Comparison of ENCODE assay signal across 22 cellular contexts in genomic region chr7:94962661-94963060, GRCh38. TPM values are rescaled to one million over a fixed set of nuclear protein-coding genes. Genes with fewer than 3 reads are reported as not detected.
DNase-seq lines count a peak whose midpoint lies in the region; ATAC-seq and TF ChIP-seq lines count a peak whose summit lies in the region.
"Had no signal": no experiment of that assay in that cellular context is flagged by ENCODE, and none has a peak within 500 bp of the region (broad histone marks: within the 10 kb centered on the region; RNA-seq: fewer than 3 reads in every experiment).

No MANE protein-coding gene starts in this region.

- no peaks in the 10 kb centered on the region for H3K27me3 ChIP-seq in MM.1S (replicated peaks; ENCODE audit: insufficient read depth, low read length)
- H3K27me3 ChIP-seq in CD8-positive, alpha-beta T cell (ENCODE audit: insufficient read depth, low read length), result no peaks in the 10 kb centered on the region

- H3K9me3 Mint-ChIP-seq in CD8-positive, alpha-beta T cell, result peaks cover 8% of the 10 kb centered on the region

- ATAC-seq in HG03342 (IDR thresholded peaks at IDR 0.05; ENCODE audit: unreplicated experiment), result no peak
- ATAC-seq in CD8-positive, alpha-beta T cell, result no peak
- ATAC-seq: A549, GM12878, HCT116 had no signal

- H3K4me1 Mint-ChIP-seq in CD8-positive, alpha-beta T cell (ENCODE audit: low read depth), result no peaks in the 10 kb centered on the region
- H3K4me1 Mint-ChIP-seq: CD4-positive, alpha-beta memory T cell had no signal

- no peak overlapping the region for H3K27ac ChIP-seq in MM.1S (ENCODE audit: low read length)
- no peak overlapping the region for H3K27ac ChIP-seq in CD8-positive, alpha-beta T cell (ENCODE audit: low read depth, low read length)
- H3K27ac ChIP-seq: A549, GM23248 had no signal

- no peak overlapping the region for H3K27ac Mint-ChIP-seq in CD8-positive, alpha-beta T cell
- H3K27ac Mint-ChIP-seq: CD4-positive, alpha-beta memory T cell; H9 had no signal

- no peaks in the 10 kb centered on the region for H3K4me1 ChIP-seq in MM.1S (ENCODE audit: low read length)
- no peaks in the 10 kb centered on the region for H3K4me1 ChIP-seq in CD8-positive, alpha-beta T cell (ENCODE audit: insufficient read depth, low read length)

- H3K36me3 ChIP-seq in MM.1S (replicated peaks; ENCODE audit: insufficient read depth, low read length), result no peaks in the 10 kb centered on the region
- no peaks in the 10 kb centered on the region for H3K36me3 ChIP-seq in CD8-positive, alpha-beta T cell (ENCODE audit: insufficient read depth, low read length)

- no peaks in the 10 kb centered on the region for H4K20me1 ChIP-seq in MM.1S (ENCODE audit: insufficient read depth, low read length)

- no peaks in the 10 kb centered on the region for H3K9me3 ChIP-seq in MM.1S (replicated peaks; ENCODE audit: insufficient read depth, low read length)
- no peaks in the 10 kb centered on the region for H3K9me3 ChIP-seq in CD8-positive, alpha-beta T cell (ENCODE audit: low read length)

- in situ Hi-C loops in SK-MEL-5 (cut with HindIII; ENCODE audit: low pct_unique_long_range_greater_than_20kb, low sequenced_read_pairs), result no loop called here

- no peaks in the 10 kb centered on the region for H3K27me3 Mint-ChIP-seq in CD8-positive, alpha-beta T cell (ENCODE audit: low read depth)
- H3K27me3 Mint-ChIP-seq: CD4-positive, alpha-beta memory T cell had no signal

- CTCF ChIA-PET in CD8-positive, alpha-beta T cell (lab: Charles Lee), result no interaction called here

- H3K4me3 ChIP-seq in MM.1S (ENCODE audit: low read length), result no peak overlapping the region
- no peak overlapping the region for H3K4me3 ChIP-seq in CD8-positive, alpha-beta T cell (ENCODE audit: low read depth, low read length)
- H3K4me3 ChIP-seq: A549, GM12878, GM23248 had no signal

- H3K9ac ChIP-seq in MM.1S (ENCODE audit: low read length), result no peak overlapping the region
- H3K9ac ChIP-seq: GM23248 had no signal

- H3K36me3 Mint-ChIP-seq in CD8-positive, alpha-beta T cell, result no peaks in the 10 kb centered on the region
- H3K36me3 Mint-ChIP-seq: CD4-positive, alpha-beta memory T cell had no signal

- no peaks in the 10 kb centered on the region for H3F3A ChIP-seq in MM.1S (ENCODE audit: insufficient read depth, low read length)

- H3K4me2 ChIP-seq in MM.1S (ENCODE audit: low read depth, low read length), result no peak overlapping the region
- H3K4me2 ChIP-seq: A549 had no signal

- POLR2A ChIA-PET in CD8-positive, alpha-beta T cell (lab: Charles Lee), result no interaction called here

- TF ChIP-seq CTCF in MM.1S (IDR thresholded peaks at IDR 0.05; ENCODE audit: low read length), result no peak
- TF ChIP-seq CTCF in CD8-positive, alpha-beta T cell (IDR thresholded peaks at IDR 0.05), result no peak

- H2AFZ ChIP-seq in MM.1S (ENCODE audit: low read length), result no peak overlapping the region
- H2AFZ ChIP-seq: GM23248 had no signal

- H3K79me2 ChIP-seq in MM.1S (ENCODE audit: low read length), result no peaks in the 10 kb centered on the region

- DNase-seq in COLO829 (ENCODE audit: low spot score), result peak; percentile 83
- peak; percentile 96 for DNase-seq in SK-MEL-5 (ENCODE audit: low read depth, low spot score)
- peak; percentile 46 for DNase-seq in globus pallidus (ENCODE audit: low spot score)
- peak; percentile 76 for DNase-seq in pons (ENCODE audit: low spot score)
- DNase-seq in MM.1S, result no peak
- no peak for DNase-seq in CD8-positive, alpha-beta T cell
- no peak for DNase-seq in NCI-H2171 treated with DMSO at 0.1 percent for 48 hours (lab: John Stamatoyannopoulos, UW)
- DNase-seq: 8988T; ACHN; AML-193; C1 segment of cervical spinal cord; CD4-positive, alpha-beta memory T cell; DMS 273 treated with DMSO at 0.1 percent for 48 hours; DMS79; EL; GDM1; GM23248; H9 had no signal

- no peaks in the 10 kb centered on the region for H3K9me2 ChIP-seq in MM.1S (replicated peaks; ENCODE audit: insufficient read depth, low read length)

- H3K4me3 Mint-ChIP-seq in CD8-positive, alpha-beta T cell, result no peak overlapping the region
- H3K4me3 Mint-ChIP-seq: CD4-positive, alpha-beta memory T cell; H9 had no signal

- intact Hi-C loops in CD8-positive, alpha-beta T cell (cut with DNase I, micrococcal nuclease), result no loop called here

RNA-seq across cellular contexts. Expression of gene PPP1R9A, which starts 55.3 kb away (rescaled TPM):
- 3.0 and 3.5 TPM in 2 replicates for total RNA-seq in SK-MEL-5 (2014; rRNA removed; shearing (Covaris generic))
- 1.8 and 2.1 TPM in 2 replicates for polyA plus RNA-seq in SK-MEL-5 (2015; cell fraction: cytosol; rRNA removed)
- polyA plus RNA-seq in SK-MEL-5 (2015; cell fraction: nucleus; rRNA removed), result 4.8 and 5.0 TPM in 2 replicates
- total RNA-seq in CD8-positive, alpha-beta T cell, result under 1 TPM; 0.08 to 0.11 TPM
- total RNA-seq: CD4-positive, alpha-beta memory T cell; GM12878; GM23248 had no signal
- polyA plus RNA-seq: CD4-positive, alpha-beta memory T cell had no signal

Comparison
In these comparisons a context has a peak if more than half of its experiments do, and no peak if none do; other contexts are left out.
1. DNase-seq: peak in COLO829 (single experiment), SK-MEL-5 (single experiment), globus pallidus (single experiment) and pons (single experiment); none in MM.1S (single experiment), CD8-positive, alpha-beta T cell (0 of 7) and NCI-H2171 treated with DMSO at 0.1 percent for 48 hours (single experiment).